12 cellular contexts compared by ENCODE assay signal in genomic region chr17:20999044-20999573, GRCh38. TPM values are rescaled to one million over a fixed set of nuclear protein-coding genes. Genes with fewer than 3 reads are reported as not detected.
DNase-seq lines count a peak whose midpoint lies in the region; ATAC-seq, FAIRE-seq and TF ChIP-seq lines count a peak whose summit lies in the region.
"Had no signal": no experiment of that assay in that cellular context is flagged by ENCODE, and none has a peak within 500 bp of the region (broad histone marks: within the 10 kb centered on the region; RNA-seq: fewer than 3 reads in every experiment).

No MANE protein-coding gene starts in this region.

- H3K9ac ChIP-seq in K562 (ENCODE audit: insufficient read depth in 1 of 2, low read depth in 2 of 2, low read length in 2 of 2) (no peak overlapping the region), stomach smooth muscle (ENCODE audit: low read length in 2 of 2) (no peak overlapping the region)

- WGBS in K562 (ENCODE audit: insufficient coverage, low coverage, missing lambda C conversion rate), result 53% methylated on average over 8 of the region's 16 CpGs

- CTCF ChIA-PET in K562 (lab: Yijun Ruan, JAX; ENCODE audit: low intra/inter-chr PET ratio), result no interaction called here

- H3K36me3 Mint-ChIP-seq in T-helper 2 cell treated with Interferon-gamma antibody and Interleukin-4, amounts not matched to agents 5 μg/mL and 100 μg/mL, for 36 hours (ENCODE audit: low read depth), result peaks cover 28% of the 10 kb centered on the region

- ATAC-seq in K562, result peak; percentile 30
- ATAC-seq in left lung, result peak; percentile 34
- no peak for ATAC-seq in HG02938 (IDR thresholded peaks at IDR 0.05; ENCODE audit: unreplicated experiment)
- no peak for ATAC-seq in HG03175 (IDR thresholded peaks at IDR 0.05; ENCODE audit: unreplicated experiment)

- no TSS peak for BruUV-seq in K562 (replicated peaks; lab: Mats Ljungman, UMichigan)

- H2AFZ ChIP-seq in K562 (ENCODE audit: low read depth, low read length), result no peak overlapping the region

- H3K36me3 ChIP-seq in K562 (ENCODE audit: control insufficient read depth, insufficient read depth, low read length), result peaks cover 47% of the 10 kb centered on the region; the same call in 2 of the 3 replicates
- H3K36me3 ChIP-seq in left lung, result peaks cover 0 to 50% of the 10 kb centered on the region in 2 donors
- H3K36me3 ChIP-seq in stomach smooth muscle (ENCODE audit: control insufficient read depth in 2 of 2, insufficient read depth in 2 of 2, low read length in 2 of 2), result peaks cover 17 to 21% of the 10 kb centered on the region in 2 donors

- peaks cover 29% of the 10 kb centered on the region for H3K4me1 Mint-ChIP-seq in T-helper 2 cell treated with Interferon-gamma antibody and Interleukin-4, amounts not matched to agents 5 μg/mL and 100 μg/mL, for 36 hours (ENCODE audit: low read depth)

- no peak overlapping the region for H3K4me3 Mint-ChIP-seq in T-helper 2 cell treated with Interferon-gamma antibody and Interleukin-4, amounts not matched to agents 5 μg/mL and 100 μg/mL, for 36 hours

- peak; percentile 8 for DNase-seq in T-helper 2 cell treated with Interferon-gamma antibody and Interleukin-4, amounts not matched to agents 5 μg/mL and 100 μg/mL, for 36 hours (ENCODE audit: low spot score)
- no peak for DNase-seq in T-helper 2 cell
- DNase-seq in K562 (ENCODE audit: extremely low read depth in 1 of 4, low spot score in 3 of 4), result peak in 1 of 4 experiments; percentile 11
- DNase-seq in left lung, result peak in 1 of 2 donors; percentile 54
- DNase-seq in NCI-H2171 (lab: John Stamatoyannopoulos, UW), result no peak
- DNase-seq: effector memory CD4-positive, alpha-beta T cell; GOT3; NCI-H526 treated with DMSO at 0.1 percent for 48 hours had no signal

- in situ Hi-C loops in K562 (cut with MboI), result no loop called here

- no peak for FAIRE-seq in K562 (lab: Jason Lieb, UNC)

- H3K27ac ChIP-seq in K562 (ENCODE audit: extremely low read depth, low read depth, low read length) (no peak overlapping the region), left lung (no peak overlapping the region), stomach smooth muscle (ENCODE audit: low read length) (peak overlapping the region; percentile 31)

- no peaks in the 10 kb centered on the region for H3K9me3 Mint-ChIP-seq in T-helper 2 cell treated with Interferon-gamma antibody and Interleukin-4, amounts not matched to agents 5 μg/mL and 100 μg/mL, for 36 hours

- H3K4me1 ChIP-seq in K562 (replicated peaks in 1 of 2; ENCODE audit: control insufficient read depth in 2 of 2, insufficient read depth in 2 of 2, low read length in 2 of 2), result peaks cover 0 to 22% of the 10 kb centered on the region in 2 experiments; a peak in 2 of 5 replicates
- peaks cover 2 to 27% of the 10 kb centered on the region in 2 donors for H3K4me1 ChIP-seq in left lung
- H3K4me1 ChIP-seq in stomach smooth muscle (ENCODE audit: control insufficient read depth, insufficient read depth, low read length), result peaks cover 44% of the 10 kb centered on the region

- H3K9me1 ChIP-seq in K562 (ENCODE audit: control insufficient read depth, insufficient read depth, low read length), result peaks cover 3% of the 10 kb centered on the region

- H3K27me3 Mint-ChIP-seq in T-helper 2 cell treated with Interferon-gamma antibody and Interleukin-4, amounts not matched to agents 5 μg/mL and 100 μg/mL, for 36 hours (ENCODE audit: low read depth), result no peaks in the 10 kb centered on the region

- H3K4me3 ChIP-seq in K562, result no peak overlapping the region
- no peak overlapping the region for H3K4me3 ChIP-seq in left lung
- H3K4me3 ChIP-seq in stomach smooth muscle (ENCODE audit: low read length in 2 of 2), result peak overlapping the region in 1 of 2 donors; percentile 3
- H3K4me3 ChIP-seq: lung had no signal

- H3K27me3 ChIP-seq in K562 (ENCODE audit: control insufficient read depth in 2 of 2, insufficient read depth in 2 of 2, low read length in 2 of 2) (no peaks in the 10 kb centered on the region), left lung (no peaks in the 10 kb centered on the region), stomach smooth muscle (ENCODE audit: control insufficient read depth in 1 of 2, insufficient read depth in 2 of 2, low read length in 2 of 2) (no peaks in the 10 kb centered on the region)

- H4K20me1 ChIP-seq in K562 (replicated peaks; ENCODE audit: control insufficient read depth, insufficient read depth, low read length), result peaks cover 18% of the 10 kb centered on the region

- TF ChIP-seq CTCF in K562 (IDR thresholded peaks at IDR 0.05 in 2 of 3, conservative IDR thresholded peaks at IDR 0.05 in 1 of 3; ENCODE audit: insufficient read depth in 2 of 3, low read depth in 1 of 3, low read length in 3 of 3) (no peak), left lung (IDR thresholded peaks at IDR 0.05) (no peak)

- peak overlapping the region; percentile 72 for H3K27ac Mint-ChIP-seq in T-helper 2 cell treated with Interferon-gamma antibody and Interleukin-4, amounts not matched to agents 5 μg/mL and 100 μg/mL, for 36 hours

- intact Hi-C loops in K562 (cut with micrococcal nuclease), result no loop called here
- intact Hi-C loops in left lung (cut with DNase I), result no loop called here

- H3K4me2 ChIP-seq in K562 (ENCODE audit: insufficient read depth, low read length), result no peak overlapping the region

- no peak for TF ChIP-seq RAD21 in K562 (CRISPR knock-in tag; conservative IDR thresholded peaks at IDR 0.05 in 1 of 2, IDR thresholded peaks at IDR 0.05 in 1 of 2)

- H3K79me2 ChIP-seq in K562 (ENCODE audit: control insufficient read depth, insufficient read depth, low read length), result no peaks in the 10 kb centered on the region

- TF ChIP-seq EP300 in K562 (IDR thresholded peaks at IDR 0.05; ENCODE audit: low read length), result no peak

- POLR2A ChIA-PET in K562 (lab: Yijun Ruan, JAX), result interaction anchor here (0.8 kb wide), 2 partner anchors 18 to 100 kb away, joined by 3 to 4 read pairs; no protein-coding TSS in a partner anchor

- TF ChIP-seq POLR2A in K562 (conservative IDR thresholded peaks at IDR 0.05), result no peak; the same call in 1 of the 2 replicates

- no peaks in the 10 kb centered on the region for H3K9me3 ChIP-seq in K562 (replicated peaks; ENCODE audit: control insufficient read depth, insufficient read depth, low read depth, low read length)
- no peaks in the 10 kb centered on the region for H3K9me3 ChIP-seq in left lung
- H3K9me3 ChIP-seq in stomach smooth muscle (ENCODE audit: control insufficient read depth in 2 of 2, low read length in 2 of 2), result no peaks in the 10 kb centered on the region

TF ChIP-seq in K562, 482 proteins besides CTCF, POLR2A, EP300 and RAD21 (continues in another document):
- no peak for TF ChIP-seq SPI1 (IDR thresholded peaks at IDR 0.05; ENCODE audit: borderline replicate concordance, low read depth, low read length)
- peak; percentile 19; the same call in 1 of the 2 replicates for TF ChIP-seq POLR2AphosphoS5 (IDR thresholded peaks at IDR 0.05; ENCODE audit: control insufficient read depth, insufficient read depth, low read depth, low read length)
- no peak for TF ChIP-seq ELF4 (CRISPR knock-in tag; IDR thresholded peaks at IDR 0.05)
- TF ChIP-seq CREB3L1 (IDR thresholded peaks at IDR 0.05; ENCODE audit: borderline replicate concordance, low read depth), result no peak
- TF ChIP-seq ZFP1 (CRISPR knock-in tag; IDR thresholded peaks at IDR 0.05), result no peak

RNA-seq across cellular contexts. Expression of gene USP22, which starts 43.7 kb away (rescaled TPM):
- total RNA-seq in K562 (2011; cell fraction: chromatin; rRNA removed; ENCODE audit: low replicate concordance), result 184 and 279 TPM in 2 replicates
- total RNA-seq in K562 (2011; cell fraction: nucleolus; rRNA removed), result 118 and 126 TPM in 2 replicates
- total RNA-seq in K562 (2011; cell fraction: nucleoplasm; rRNA removed), result 105 and 120 TPM in 2 replicates
- total RNA-seq in K562 (2014; rRNA removed) (54.3 and 71.1 TPM in 2 replicates), K562 (2014; rRNA removed; fragmentation: Illumina TruSeq; extraction: Trizol) (59.6 and 61.6 TPM in 2 replicates), K562 (2015; rRNA removed; fragmentation: Illumina TruSeq; extraction: Trizol) (56.2 and 58.9 TPM in 2 replicates), K562 (2021) (105 and 113 TPM in 2 replicates), left lung (100 to 1,000 TPM; 157 to 187 TPM)
- polyA plus RNA-seq in K562 (2011; rRNA removed) (79.9 and 93.3 TPM in 2 replicates), K562 (2014; fragmentation: Illumina TruSeq; extraction: Trizol) (77.5 and 91.3 TPM in 2 replicates), K562 (2014; fragmentation: Nextera tagmentation; extraction: Ambion mirVana) (1 to 10 TPM; 6.5 to 7.5 TPM), K562 (2014; rRNA removed) (46.4 and 51.6 TPM in 2 replicates)
- polyA plus RNA-seq in K562 (2011; cell fraction: cytosol; rRNA removed), result 50.7 and 75.4 TPM in 2 replicates
- 89.8 and 116 TPM in 2 replicates for polyA plus RNA-seq in K562 (2011; cell fraction: nucleus; rRNA removed)
- 70.3 and 91.2 TPM in 2 replicates for polyA plus RNA-seq in K562 (2012)
- 158 and 167 TPM in 2 replicates for polyA minus RNA-seq in K562 (2011; rRNA and poly(A)+ RNA removed)
- polyA minus RNA-seq in K562 (2011; cell fraction: cytosol; rRNA and poly(A)+ RNA removed), result 74.7 and 128 TPM in 2 replicates
- polyA minus RNA-seq in K562 (2011; cell fraction: nucleus; rRNA and poly(A)+ RNA removed), result 43.2 and 82.8 TPM in 2 replicates

Comparison
In these comparisons a context has a peak if more than half of its experiments do, and no peak if none do; other contexts are left out.
1. ATAC-seq: peak in K562 (single experiment) and left lung (single experiment); none in HG02938 (single experiment) and HG03175 (single experiment).